ENCODE assay signal across 24 cellular contexts in genomic region chr4:181018998-181019397, GRCh38.
"Had no signal": no experiment of that assay in that cellular context is flagged by ENCODE, and none has a peak within 500 bp of the region (broad histone marks: within the 10 kb centered on the region; RNA-seq: fewer than 3 reads in every experiment).

No MANE protein-coding gene starts in this region.

- H3K36me3 ChIP-seq: lower lobe of right lung, pancreas, prostate gland, sigmoid colon, spleen, suprapubic skin, thoracic aorta, tibial artery, uterus had no signal

- H3K4me3 ChIP-seq: hepatocyte, lower lobe of right lung, pancreas, prostate gland, sigmoid colon, spleen, suprapubic skin, thoracic aorta, tibial artery, uterus had no signal

- H3K27ac ChIP-seq: hepatocyte, lower lobe of right lung, pancreas, prostate gland, sigmoid colon, spleen, suprapubic skin, thoracic aorta, tibial artery, uterus had no signal

- ATAC-seq: left lobe of liver; naive thymus-derived CD8-positive, alpha-beta T cell; pancreas; right cardiac atrium; stimulated activated effector memory CD8-positive, alpha-beta T cell treated with anti-CD3 and anti-CD28 coated beads, Interleukin-12 subunit alpha, Interleukin-12 subunit beta, amount 100 ng/mL, for 72 hours had no signal

- H3K27me3 ChIP-seq: hepatocyte, pancreas, sigmoid colon, spleen, suprapubic skin, tibial artery, uterus had no signal

- H3K9me3 ChIP-seq: lower lobe of right lung, pancreas, prostate gland, tibial artery had no signal

- H3K4me1 ChIP-seq: lower lobe of right lung, pancreas, prostate gland, sigmoid colon, spleen, suprapubic skin, tibial artery, uterus had no signal

- DNase-seq: islet precursor cell; lower lobe of right lung; mammary epithelial cell; mesenchymal stem cell; naive thymus-derived CD8-positive, alpha-beta T cell; nucleus accumbens; pancreas; posterior cingulate gyrus; retina; right cardiac atrium; sigmoid colon; small intestine; spleen; stimulated activated CD4-positive, alpha-beta T cell treated with anti-CD3 and anti-CD28 coated beads, Interleukin-4, amount 100 ng/mL, for 24 hours; stimulated activated naive CD4-positive, alpha-beta T cell; tibial artery; trophoblast cell; uterus had no signal
